32 cellular contexts compared by ENCODE assay signal in genomic region chr7:152130658-152131590, GRCh38.
A peak's percentile ranks its signal among the peaks of the same experiment; 100 is the strongest.
DNase-seq lines count a peak whose midpoint lies in the region; ATAC-seq, FAIRE-seq and TF ChIP-seq lines count a peak whose summit lies in the region.
"Had no signal": no experiment of that assay in that cellular context is flagged by ENCODE, and none has a peak within 500 bp of the region (broad histone marks: within the 10 kb centered on the region; RNA-seq: fewer than 3 reads in every experiment).

No MANE protein-coding gene starts in this region.

- H3K27ac Mint-ChIP-seq in activated CD8-positive, alpha-beta T cell treated with anti-CD3 and anti-CD28 coated beads, Interleukin-2, amount 10 ng/mL, durations not matched to agents 7 days and 5 days: peak overlapping the region; percentile 20
- H3K27ac Mint-ChIP-seq in activated CD8-positive, alpha-beta T cell treated with anti-CD3 and anti-CD28 coated beads for 36 hours: no peak overlapping the region
- H3K27ac Mint-ChIP-seq in effector memory CD8-positive, alpha-beta T cell: peak overlapping the region; percentile 69 to 85
- peak overlapping the region; percentile 16 for H3K27ac Mint-ChIP-seq in osteocyte (ENCODE audit: unreplicated experiment)
- H3K27ac Mint-ChIP-seq: mesothelial cell of epicardium; T-helper 2 cell treated with Interferon-gamma antibody and Interleukin-4, amounts not matched to agents 5 μg/mL and 100 μg/mL, for 36 hours had no signal

- H4K20me1 ChIP-seq in SK-N-SH (ENCODE audit: insufficient read depth) (no peaks in the 10 kb centered on the region; the same call in 1 of the 2 replicates), Karpas-422 (ENCODE audit: insufficient read depth, low read depth, low read length) (no peaks in the 10 kb centered on the region)

- H3K36me3 ChIP-seq in SK-N-SH (replicated peaks in 1 of 2; ENCODE audit: control insufficient read depth in 1 of 2, insufficient read depth in 2 of 2, low read length in 1 of 2): peaks cover 53 to 68% of the 10 kb centered on the region in 2 experiments
- peaks cover 9 to 87% (median 19%) of the 10 kb centered on the region in 3 donors for H3K36me3 ChIP-seq in esophagus squamous epithelium
- H3K36me3 ChIP-seq in Karpas-422 (ENCODE audit: insufficient read depth, low read length): peaks cover 50% of the 10 kb centered on the region
- H3K36me3 ChIP-seq: MG63, uterus had no signal

- peaks cover 37% of the 10 kb centered on the region for H3K36me3 Mint-ChIP-seq in activated CD8-positive, alpha-beta T cell treated with anti-CD3 and anti-CD28 coated beads, Interleukin-2, amount 10 ng/mL, durations not matched to agents 7 days and 5 days (ENCODE audit: low read depth)
- H3K36me3 Mint-ChIP-seq in activated CD8-positive, alpha-beta T cell treated with anti-CD3 and anti-CD28 coated beads for 36 hours (ENCODE audit: low read depth): peaks cover 29% of the 10 kb centered on the region
- H3K36me3 Mint-ChIP-seq in effector memory CD8-positive, alpha-beta T cell (ENCODE audit: insufficient read depth): peaks cover 26% of the 10 kb centered on the region
- peaks cover 43% of the 10 kb centered on the region for H3K36me3 Mint-ChIP-seq in osteocyte (ENCODE audit: unreplicated experiment)

- H3K9me3 Mint-ChIP-seq in activated CD8-positive, alpha-beta T cell treated with anti-CD3 and anti-CD28 coated beads, Interleukin-2, amount 10 ng/mL, durations not matched to agents 7 days and 5 days (ENCODE audit: insufficient read depth): no peaks in the 10 kb centered on the region
- no peaks in the 10 kb centered on the region for H3K9me3 Mint-ChIP-seq in activated CD8-positive, alpha-beta T cell treated with anti-CD3 and anti-CD28 coated beads for 36 hours
- no peaks in the 10 kb centered on the region for H3K9me3 Mint-ChIP-seq in effector memory CD8-positive, alpha-beta T cell
- no peaks in the 10 kb centered on the region for H3K9me3 Mint-ChIP-seq in osteocyte (ENCODE audit: unreplicated experiment)
- H3K9me3 Mint-ChIP-seq: natural killer cell treated with Interleukin-12 subunit alpha and Interleukin-12 subunit beta and Interleukin-15 and Interleukin-18, amount 100 ng/mL, for 72 hours; T-helper 2 cell treated with Interferon-gamma antibody and Interleukin-4, amounts not matched to agents 5 μg/mL and 100 μg/mL, for 36 hours had no signal

- POLR2A ChIA-PET in activated CD8-positive, alpha-beta T cell treated with anti-CD3 and anti-CD28 coated beads, Interleukin-2, amount 10 ng/mL, durations not matched to agents 7 days and 5 days (lab: Charles Lee): interaction anchor here (0.6 kb wide), 1 partner anchor 180 kb away, joined by 3 read pairs; no protein-coding TSS in a partner anchor
- POLR2A ChIA-PET in activated CD8-positive, alpha-beta T cell treated with anti-CD3 and anti-CD28 coated beads for 36 hours (lab: Charles Lee): no interaction called here
- POLR2A ChIA-PET in SK-N-SH (lab: Yijun Ruan, JAX): interaction anchor here (1.5 kb wide), 1 partner anchor 12 kb away, joined by 3 read pairs; no protein-coding TSS in a partner anchor

- no peak overlapping the region for H3K4me3 Mint-ChIP-seq in activated CD8-positive, alpha-beta T cell treated with anti-CD3 and anti-CD28 coated beads, Interleukin-2, amount 10 ng/mL, durations not matched to agents 7 days and 5 days
- H3K4me3 Mint-ChIP-seq in activated CD8-positive, alpha-beta T cell treated with anti-CD3 and anti-CD28 coated beads for 36 hours: no peak overlapping the region
- H3K4me3 Mint-ChIP-seq in effector memory CD8-positive, alpha-beta T cell: no peak overlapping the region
- no peak overlapping the region for H3K4me3 Mint-ChIP-seq in osteocyte (ENCODE audit: unreplicated experiment)
- H3K4me3 Mint-ChIP-seq: mesothelial cell of epicardium; natural killer cell treated with Interleukin-12 subunit alpha and Interleukin-12 subunit beta and Interleukin-15 and Interleukin-18, amount 100 ng/mL, for 72 hours; T-helper 2 cell treated with Interferon-gamma antibody and Interleukin-4, amounts not matched to agents 5 μg/mL and 100 μg/mL, for 36 hours had no signal

- no peak for TF ChIP-seq POLR2A in esophagus squamous epithelium (IDR thresholded peaks at IDR 0.05)
- no peak; the same call in 1 of the 2 replicates for TF ChIP-seq POLR2A in GM12891 (IDR thresholded peaks at IDR 0.05; ENCODE audit: low read depth, low read length)

- peaks cover under 1% of the 10 kb centered on the region for H3F3A ChIP-seq in SK-N-SH (replicated peaks; ENCODE audit: insufficient read depth)

- H3K27ac ChIP-seq in SK-N-SH (ENCODE audit: low read depth in 2 of 2, low read length in 1 of 2) (no peak overlapping the region), esophagus squamous epithelium (no peak overlapping the region), Karpas-422 (ENCODE audit: low read length) (no peak overlapping the region)
- H3K27ac ChIP-seq: adrenal gland, thoracic aorta, uterus had no signal

- 96% methylated on average over 37 of the region's 37 CpGs for WGBS in SK-N-SH (ENCODE audit: low lambda C conversion rate)
- WGBS in esophagus squamous epithelium, 2 donors: 94 to 95% methylated on average over 30 to 33 of the region's 37 CpGs

- H3K27me3 Mint-ChIP-seq in activated CD8-positive, alpha-beta T cell treated with anti-CD3 and anti-CD28 coated beads, Interleukin-2, amount 10 ng/mL, durations not matched to agents 7 days and 5 days (ENCODE audit: low read depth): no peaks in the 10 kb centered on the region
- no peaks in the 10 kb centered on the region for H3K27me3 Mint-ChIP-seq in activated CD8-positive, alpha-beta T cell treated with anti-CD3 and anti-CD28 coated beads for 36 hours
- no peaks in the 10 kb centered on the region for H3K27me3 Mint-ChIP-seq in effector memory CD8-positive, alpha-beta T cell
- H3K27me3 Mint-ChIP-seq in osteocyte (ENCODE audit: unreplicated experiment): no peaks in the 10 kb centered on the region
- H3K27me3 Mint-ChIP-seq: natural killer cell treated with Interleukin-12 subunit alpha and Interleukin-12 subunit beta and Interleukin-15 and Interleukin-18, amount 100 ng/mL, for 72 hours had no signal

- no peak overlapping the region for H3K4me2 ChIP-seq in SK-N-SH
- no peak overlapping the region for H3K4me2 ChIP-seq in Karpas-422 (ENCODE audit: low read depth, low read length, poor library complexity, severe bottlenecking)

- H3K9me2 ChIP-seq in SK-N-SH: no peaks in the 10 kb centered on the region
- no peaks in the 10 kb centered on the region for H3K9me2 ChIP-seq in Karpas-422 (replicated peaks; ENCODE audit: insufficient read depth, low read length)

- no peak for TF ChIP-seq CTCF in activated CD8-positive, alpha-beta T cell treated with anti-CD3 and anti-CD28 coated beads for 36 hours (IDR thresholded peaks at IDR 0.05)
- no peak for TF ChIP-seq CTCF in SK-N-SH (IDR thresholded peaks at IDR 0.05)
- no peak for TF ChIP-seq CTCF in osteocyte (IDR thresholded peaks at IDR 0.05)
- no peak for TF ChIP-seq CTCF in esophagus squamous epithelium (IDR thresholded peaks at IDR 0.05)

- TF ChIP-seq EP300 in SK-N-SH (IDR thresholded peaks at IDR 0.05; ENCODE audit: borderline replicate concordance in 1 of 2, low read depth in 1 of 2, low read length in 1 of 2): no peak

- no peak overlapping the region for H2AFZ ChIP-seq in SK-N-SH (ENCODE audit: low read depth)
- no peak overlapping the region for H2AFZ ChIP-seq in Karpas-422 (ENCODE audit: low read length)

- no peak for DNase-seq in activated CD8-positive, alpha-beta T cell treated with anti-CD3 and anti-CD28 coated beads, Interleukin-2, amount 10 ng/mL, durations not matched to agents 7 days and 5 days
- no peak for DNase-seq in activated CD8-positive, alpha-beta T cell treated with anti-CD3 and anti-CD28 coated beads for 36 hours
- peak; percentile 36 for DNase-seq in SK-N-SH
- DNase-seq in effector memory CD8-positive, alpha-beta T cell: no peak
- no peak for DNase-seq in osteocyte (ENCODE audit: extremely low spot score, unreplicated experiment)
- no peak for DNase-seq in esophagus squamous epithelium (lab: John Stamatoyannopoulos, UW)
- DNase-seq in Karpas-422: no peak
- DNase-seq in GM12891 (ENCODE audit: insufficient read length, low spot score): no peak
- DNase-seq: activated CD4-positive, alpha-beta T cell treated with anti-CD3 and anti-CD28 coated beads for 1 hour; activated CD8-positive, alpha-beta memory T cell treated with anti-CD3 and anti-CD28 coated beads for 24 hours; dermis blood vessel endothelial cell; EL; KG1; kidney glomerular epithelial cell; MG63; NCI-H1417; NCI-H2081; NCI-H226; NCI-H526 treated with DMSO at 0.1 percent for 48 hours; NK-92 treated with Interleukin-12 subunit alpha and Interleukin-12 subunit beta, amount 100 ng/mL, for 24 hours; PC-3; retina; stimulated activated naive CD4-positive, alpha-beta T cell; uterus had no signal

- peaks cover 0 to 5% of the 10 kb centered on the region in 2 experiments; a peak in 1 of 4 replicates for H3K4me1 ChIP-seq in SK-N-SH (ENCODE audit: control insufficient read depth in 1 of 2, insufficient read depth in 2 of 2, low read depth in 1 of 2, low read length in 1 of 2)
- no peaks in the 10 kb centered on the region for H3K4me1 ChIP-seq in esophagus squamous epithelium
- no peaks in the 10 kb centered on the region for H3K4me1 ChIP-seq in Karpas-422 (ENCODE audit: low read length)
- H3K4me1 ChIP-seq: adrenal gland, uterus had no signal

- no peaks in the 10 kb centered on the region for H3K4me1 Mint-ChIP-seq in activated CD8-positive, alpha-beta T cell treated with anti-CD3 and anti-CD28 coated beads, Interleukin-2, amount 10 ng/mL, durations not matched to agents 7 days and 5 days (ENCODE audit: low read depth)
- no peaks in the 10 kb centered on the region for H3K4me1 Mint-ChIP-seq in activated CD8-positive, alpha-beta T cell treated with anti-CD3 and anti-CD28 coated beads for 36 hours (ENCODE audit: low read depth)
- peaks cover 2 to 9% of the 10 kb centered on the region in 2 donors for H3K4me1 Mint-ChIP-seq in effector memory CD8-positive, alpha-beta T cell (ENCODE audit: low read depth in 2 of 2)
- peaks cover 21% of the 10 kb centered on the region for H3K4me1 Mint-ChIP-seq in osteocyte (ENCODE audit: unreplicated experiment)
- H3K4me1 Mint-ChIP-seq: mesothelial cell of epicardium had no signal

- H3K9ac ChIP-seq in SK-N-SH: no peak overlapping the region
- no peak overlapping the region for H3K9ac ChIP-seq in Karpas-422 (ENCODE audit: low read length)

- H3K4me3 ChIP-seq in SK-N-SH (ENCODE audit: low read depth in 2 of 2, low read length in 1 of 2) (no peak overlapping the region), esophagus squamous epithelium (no peak overlapping the region), Karpas-422 (ENCODE audit: low read length) (no peak overlapping the region)
- H3K4me3 ChIP-seq: adrenal gland, MG63, thoracic aorta, uterus had no signal

- no peak for FAIRE-seq in GM12891 (lab: Jason Lieb, UNC)
- FAIRE-seq: D721Med, frontal cortex, HTR-8/SVneo had no signal

- H3K79me2 ChIP-seq in SK-N-SH (ENCODE audit: insufficient read depth) (no peaks in the 10 kb centered on the region), Karpas-422 (ENCODE audit: low read length) (peaks cover 2% of the 10 kb centered on the region; the same call in 1 of the 2 replicates)

- H3K9me3 ChIP-seq in SK-N-SH: no peaks in the 10 kb centered on the region
- no peaks in the 10 kb centered on the region for H3K9me3 ChIP-seq in esophagus squamous epithelium
- H3K9me3 ChIP-seq in Karpas-422 (ENCODE audit: low read length): no peaks in the 10 kb centered on the region
- H3K9me3 ChIP-seq: adrenal gland, MG63, thoracic aorta, uterus had no signal

- TF ChIP-seq RAD21 in SK-N-SH (IDR thresholded peaks at IDR 0.05; ENCODE audit: low read length): no peak

- intact Hi-C loops in activated CD8-positive, alpha-beta T cell treated with anti-CD3 and anti-CD28 coated beads for 36 hours (cut with micrococcal nuclease): no loop called here
- intact Hi-C loops in esophagus squamous epithelium (cut with DNase I): no loop called here

- CTCF ChIA-PET in activated CD8-positive, alpha-beta T cell treated with anti-CD3 and anti-CD28 coated beads, Interleukin-2, amount 10 ng/mL, durations not matched to agents 7 days and 5 days (lab: Charles Lee): no interaction called here
- CTCF ChIA-PET in activated CD8-positive, alpha-beta T cell treated with anti-CD3 and anti-CD28 coated beads for 36 hours (lab: Charles Lee): interaction anchor here (1.3 kb wide), 1 partner anchor 13 kb away, joined by 3 read pairs; no protein-coding TSS in a partner anchor
- CTCF ChIA-PET in SK-N-SH (lab: Yijun Ruan, JAX): interaction anchor here (0.6 to 1.3 kb wide), 2 partner anchors 14 to 15 kb away, joined by 3 read pairs; no protein-coding TSS in a partner anchor

- ATAC-seq in activated CD8-positive, alpha-beta T cell treated with anti-CD3 and anti-CD28 coated beads, Interleukin-2, amount 10 ng/mL, durations not matched to agents 7 days and 5 days: no peak
- no peak for ATAC-seq in activated CD8-positive, alpha-beta T cell treated with anti-CD3 and anti-CD28 coated beads for 36 hours
- no peak for ATAC-seq in effector memory CD8-positive, alpha-beta T cell (replicated peaks)
- ATAC-seq: natural killer cell treated with Interleukin-12 subunit alpha and Interleukin-12 subunit beta and Interleukin-15 and Interleukin-18, amount 100 ng/mL, for 72 hours; PC-3 had no signal

- no peaks in the 10 kb centered on the region for H3K27me3 ChIP-seq in SK-N-SH (ENCODE audit: insufficient read depth)
- H3K27me3 ChIP-seq in esophagus squamous epithelium: no peaks in the 10 kb centered on the region
- no peaks in the 10 kb centered on the region for H3K27me3 ChIP-seq in Karpas-422 (ENCODE audit: low read length)
- H3K27me3 ChIP-seq: adrenal gland, MG63, uterus had no signal
